In the genomic region with DNA sequence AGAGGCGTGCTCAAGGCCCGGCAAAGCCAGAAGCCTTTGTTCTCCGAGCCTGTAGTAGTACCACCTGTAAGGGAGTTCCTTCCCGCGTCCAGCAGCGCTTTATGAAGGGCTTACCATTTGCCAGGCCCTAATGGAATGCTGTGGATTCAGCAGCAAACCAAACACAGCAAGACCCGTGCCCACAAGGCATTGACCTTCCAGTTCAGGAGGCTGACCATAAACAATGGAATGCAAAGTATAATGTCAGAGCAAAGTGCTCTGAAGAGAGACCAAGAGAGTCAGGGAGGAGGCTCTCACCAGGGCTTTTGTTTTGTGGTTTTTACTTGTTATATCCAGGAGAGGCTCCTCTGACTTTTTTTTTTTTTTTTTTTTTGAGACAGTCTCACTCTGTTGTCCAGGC, we compare ENCODE assay signal across 14 cellular contexts.
DNase-seq lines count a peak whose midpoint lies in the region; ATAC-seq and TF ChIP-seq lines count a peak whose summit lies in the region.
"Had no signal": no experiment of that assay in that cellular context is flagged by ENCODE, and none has a peak within 500 bp of the region (broad histone marks: within the 10 kb centered on the region; RNA-seq: fewer than 3 reads in every experiment).

No MANE protein-coding gene starts in this region.

- H3K27ac Mint-ChIP-seq in HFFc6, result peak overlapping the region; percentile 31
- H3K27ac Mint-ChIP-seq in effector memory CD8-positive, alpha-beta T cell, result no peak overlapping the region

- no peak overlapping the region for H3K9ac ChIP-seq in adipocyte (ENCODE audit: low read length)
- H3K9ac ChIP-seq: BLaER1 treated with 17β-estradiol and CSF1 and Interleukin-3, amounts not matched to agents 10 nM and 100 nM had no signal

- H3K79me2 ChIP-seq in hepatocyte, result no peaks in the 10 kb centered on the region

- H3K9me3 ChIP-seq in adipocyte (ENCODE audit: control insufficient read depth, low read length) (no peaks in the 10 kb centered on the region), hepatocyte (ENCODE audit: low read depth) (no peaks in the 10 kb centered on the region)
- H3K9me3 ChIP-seq: BLaER1 treated with 17β-estradiol and CSF1 and Interleukin-3, amounts not matched to agents 10 nM and 100 nM had no signal

- H3K36me3 ChIP-seq in adipocyte (ENCODE audit: control insufficient read depth, insufficient read depth, low read length, severe bottlenecking) (no peaks in the 10 kb centered on the region), hepatocyte (replicated peaks; ENCODE audit: insufficient read depth, low read depth) (no peaks in the 10 kb centered on the region)
- H3K36me3 ChIP-seq: BLaER1 treated with 17β-estradiol and CSF1 and Interleukin-3, amounts not matched to agents 10 nM and 100 nM had no signal

- TF ChIP-seq CTCF in AG09309 (IDR thresholded peaks at IDR 0.05; ENCODE audit: control insufficient read depth, insufficient read depth, low read depth, low read length, missing control alignments) (no peak), HFFc6 (IDR thresholded peaks at IDR 0.05) (no peak), hepatocyte (IDR thresholded peaks at IDR 0.05; ENCODE audit: poor library complexity) (no peak)

- WGBS in hepatocyte (ENCODE audit: low lambda C conversion rate, missing lambda C conversion rate), result 36% methylated on average over 7 of the region's 7 CpGs

- H3K27ac ChIP-seq in hepatocyte, result no peak overlapping the region
- H3K27ac ChIP-seq: BLaER1 treated with 17β-estradiol and CSF1 and Interleukin-3, amounts not matched to agents 10 nM and 100 nM; foreskin keratinocyte had no signal

- H3K9me3 Mint-ChIP-seq in HFFc6, result no peaks in the 10 kb centered on the region
- H3K9me3 Mint-ChIP-seq in effector memory CD8-positive, alpha-beta T cell, result no peaks in the 10 kb centered on the region

- peaks cover 3% of the 10 kb centered on the region; the same call in 1 of the 2 replicates for H3K36me3 Mint-ChIP-seq in HFFc6 (ENCODE audit: low read depth)
- H3K36me3 Mint-ChIP-seq in effector memory CD8-positive, alpha-beta T cell (ENCODE audit: insufficient read depth), result no peaks in the 10 kb centered on the region

- H3K9me2 ChIP-seq in hepatocyte (replicated peaks; ENCODE audit: insufficient read depth), result no peaks in the 10 kb centered on the region

- DNase-seq in AG09309 (ENCODE audit: low read depth) (peak; percentile 59), HFFc6 (peak; percentile 83), adipocyte (ENCODE audit: low read depth) (peak; percentile 73), hepatocyte (ENCODE audit: low spot score) (no peak), RKO (ENCODE audit: low spot score) (no peak), cerebellum (ENCODE audit: low spot score) (no peak)
- no peak for DNase-seq in effector memory CD8-positive, alpha-beta T cell
- DNase-seq: activated CD4-positive, alpha-beta T cell treated with anti-CD3 and anti-CD28 coated beads for 4 hours; foreskin keratinocyte; left cardiac atrium; NCI-H1048; NCI-H510A had no signal

- ATAC-seq in effector memory CD8-positive, alpha-beta T cell (replicated peaks), result no peak
- ATAC-seq in GM19397 (IDR thresholded peaks at IDR 0.05; ENCODE audit: unreplicated experiment), result no peak
- ATAC-seq: foreskin keratinocyte, left cardiac atrium had no signal

- no peak overlapping the region for H2AFZ ChIP-seq in hepatocyte

- H3K4me1 ChIP-seq in adipocyte (ENCODE audit: control insufficient read depth, insufficient read depth, low read length) (peaks cover 3% of the 10 kb centered on the region), hepatocyte (ENCODE audit: insufficient read depth) (peaks cover 21% of the 10 kb centered on the region)

- no peak overlapping the region for H3K4me3 ChIP-seq in AG09309 (ENCODE audit: control insufficient read depth, low read depth, low read length)
- H3K4me3 ChIP-seq in adipocyte (ENCODE audit: low read length), result no peak overlapping the region
- H3K4me3 ChIP-seq in hepatocyte, result no peak overlapping the region
- H3K4me3 ChIP-seq: BLaER1 treated with 17β-estradiol and CSF1 and Interleukin-3, amounts not matched to agents 10 nM and 100 nM had no signal

- H3K4me2 ChIP-seq in hepatocyte, result peak overlapping the region; percentile 37

- no peaks in the 10 kb centered on the region for H4K20me1 ChIP-seq in hepatocyte (ENCODE audit: insufficient read depth, poor library complexity, severe bottlenecking)
- H4K20me1 ChIP-seq: BLaER1 treated with 17β-estradiol and CSF1 and Interleukin-3, amounts not matched to agents 10 nM and 100 nM had no signal

- peaks cover 25% of the 10 kb centered on the region for H3K4me1 Mint-ChIP-seq in HFFc6 (ENCODE audit: low read depth)
- peaks cover 0 to 2% of the 10 kb centered on the region in 2 donors for H3K4me1 Mint-ChIP-seq in effector memory CD8-positive, alpha-beta T cell (ENCODE audit: low read depth in 2 of 2)

- H3K27me3 ChIP-seq in adipocyte (replicated peaks; ENCODE audit: control insufficient read depth, insufficient read depth, low read length) (no peaks in the 10 kb centered on the region), hepatocyte (no peaks in the 10 kb centered on the region)
- H3K27me3 ChIP-seq: BLaER1 treated with 17β-estradiol and CSF1 and Interleukin-3, amounts not matched to agents 10 nM and 100 nM; foreskin keratinocyte had no signal

- H3K27me3 Mint-ChIP-seq in HFFc6 (ENCODE audit: insufficient read depth), result peaks cover 11% of the 10 kb centered on the region
- peaks cover 27 to 63% of the 10 kb centered on the region in 2 donors for H3K27me3 Mint-ChIP-seq in effector memory CD8-positive, alpha-beta T cell

- H3K4me3 Mint-ChIP-seq in HFFc6, result peak overlapping the region; percentile 62
- H3K4me3 Mint-ChIP-seq in effector memory CD8-positive, alpha-beta T cell, result no peak overlapping the region

Comparison
In these comparisons a context has a peak if more than half of its experiments do, and no peak if none do; other contexts are left out.
1. DNase-seq: peak in AG09309 (single experiment), HFFc6 (single experiment) and adipocyte (single experiment); none in hepatocyte (single experiment), RKO (single experiment), effector memory CD8-positive, alpha-beta T cell (0 of 3) and cerebellum (single experiment).